Comparison of ENCODE assay signal across 8 cellular contexts in the genomic region with DNA sequence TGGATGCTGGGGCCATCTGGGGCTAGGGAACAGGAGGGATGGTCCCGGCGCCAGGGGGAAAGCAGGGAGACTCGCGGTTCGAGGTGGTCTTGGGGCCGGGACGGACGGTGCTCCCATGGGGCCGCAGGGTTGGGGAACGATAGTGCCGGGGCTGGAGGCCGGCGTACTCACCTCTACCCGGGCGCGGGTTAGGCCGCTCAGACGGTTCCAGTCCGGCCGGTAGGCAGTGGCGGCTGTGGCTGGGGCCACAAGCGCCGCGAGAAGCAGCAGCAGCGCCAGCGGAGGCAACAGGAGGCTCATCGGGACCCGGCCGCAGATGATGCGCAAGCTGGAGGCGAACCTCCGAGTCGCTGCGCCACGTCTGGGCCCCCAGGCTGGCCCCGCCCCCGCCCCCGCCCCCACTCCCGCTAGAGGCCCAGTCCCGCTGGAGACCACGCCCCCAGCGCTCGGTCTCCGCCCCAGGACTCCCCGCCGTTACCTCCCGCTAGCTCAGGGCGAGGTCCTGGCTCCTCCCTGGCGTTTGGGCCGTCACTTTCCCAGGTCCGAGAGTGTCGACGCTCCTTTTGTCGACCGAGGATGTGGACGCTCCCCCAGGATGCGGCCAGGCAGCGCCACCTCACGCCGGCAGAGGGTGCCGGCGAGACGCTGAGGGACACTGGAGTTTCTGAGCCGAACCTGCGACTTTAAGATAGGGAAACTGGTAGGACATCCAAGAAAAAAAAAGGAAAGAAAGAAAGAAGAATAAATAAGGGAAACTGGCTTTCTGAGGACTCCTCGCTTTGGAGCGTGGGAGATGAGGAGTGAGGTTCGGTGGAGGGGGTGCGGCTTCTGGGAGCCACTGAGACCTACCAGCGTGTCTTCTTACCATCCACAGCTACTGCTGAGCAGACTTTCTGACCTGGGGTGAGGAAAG.
A peak's percentile ranks its signal among the peaks of the same experiment; 100 is the strongest.
DNase-seq lines count a peak whose midpoint lies in the region; ATAC-seq and TF ChIP-seq lines count a peak whose summit lies in the region.

Gene SELENOM (minus strand): TSS at position 363 of the 913 bp plus-strand sequence. CDS start 63 bp downstream, at position 300.

- peak; percentile 88 for DNase-seq in D341Med (ENCODE audit: low spot score)
- DNase-seq in HuH-7.5 (ENCODE audit: low spot score) = peak; percentile 99
- DNase-seq in RPMI8226 = peak; percentile 96
- peak; percentile 79 for DNase-seq in activated effector memory CD4-positive, alpha-beta T cell treated with Interleukin-2 at 50 U/mL for 16 hours
- DNase-seq in fibroblast of pulmonary artery (ENCODE audit: low read depth) = peak; percentile 99
- DNase-seq in stimulated activated naive CD8-positive, alpha-beta T cell treated with anti-CD3 and anti-CD28 coated beads, Interleukin-15, Interleukin-2, amounts not matched to agents 100 U/mL and 50 U/mL, for 24 hours = peak; percentile 90

- TF ChIP-seq CTCF in fibroblast of pulmonary artery (IDR thresholded peaks at IDR 0.05; ENCODE audit: low read length, missing control alignments) (peak; percentile 92), nephron (IDR thresholded peaks at IDR 0.05; ENCODE audit: unreplicated experiment in 3 of 3) (peak; percentile 93 to 97 (median 96))

- H3K4me3 Mint-ChIP-seq in nephron = peak within 1 kb of the TSS; percentile 82 to 94 (median 84)

- H3K27ac Mint-ChIP-seq in nephron = peak within 1 kb of the TSS; percentile 71 to 82 (median 79)

- peak within 1 kb of the TSS; percentile 93 for H3K4me3 ChIP-seq in fibroblast of pulmonary artery (replicated peaks; ENCODE audit: low read depth, low read length)

- peaks cover 8% of the 10 kb centered on the region for H3K27me3 Mint-ChIP-seq in nephron (ENCODE audit: low read depth)

- no peaks in the 10 kb centered on the region for H3K9me3 Mint-ChIP-seq in nephron

- no peaks in the 10 kb centered on the region for H3K36me3 Mint-ChIP-seq in nephron (ENCODE audit: low read depth)

- peaks cover 6% of the 10 kb centered on the region for H3K4me1 Mint-ChIP-seq in nephron

- peak; percentile 89 for ATAC-seq in GM21447 (IDR thresholded peaks at IDR 0.05; ENCODE audit: unreplicated experiment)
- ATAC-seq in stimulated activated naive CD8-positive, alpha-beta T cell treated with anti-CD3 and anti-CD28 coated beads, Interleukin-15, Interleukin-2, amounts not matched to agents 100 U/mL and 50 U/mL, for 24 hours = peak; percentile 98

Comparison
In these comparisons a context has a peak if more than half of its experiments do, and no peak if none do; other contexts are left out.
1. Peak in every context shown above with its lines: DNase-seq, ATAC-seq and H3K4me3 ChIP-seq.